ENCODE assay signal across 1 cellular context in genomic region chr15:42273099-42273899, GRCh38.
A peak's percentile ranks its signal among the peaks of the same experiment; 100 is the strongest.
TF ChIP-seq lines count a peak whose summit lies in the region.

TSS of gene GANC (plus strand) at chr15:42273201. CDS start at chr15:42274482, 1,281 bp downstream.
TSS of gene TMEM87A (minus strand) at chr15:42273433. CDS start at chr15:42273398, 35 bp downstream.

TF ChIP-seq in K562, 482 proteins besides CTCF, POLR2A, EP300 and RAD21 (continued from another document and continues in another):
- TF ChIP-seq USF1 (CRISPR knock-in tag; IDR thresholded peaks at IDR 0.05), result peak; percentile 17; the same call in 1 of the 2 replicates
- TF ChIP-seq ZFP36 (IDR thresholded peaks at IDR 0.05; ENCODE audit: low read depth, low read length, partially characterized antibody), result peak; percentile 81
- peak; percentile 41; the same call in 1 of the 2 replicates for TF ChIP-seq ZNF24 (IDR thresholded peaks at IDR 0.05)
- TF ChIP-seq FOXK2 (conservative IDR thresholded peaks at IDR 0.05 in 1 of 2, IDR thresholded peaks at IDR 0.05 in 1 of 2; ENCODE audit: low read depth in 2 of 2), result peak; percentile 67 to 76
- TF ChIP-seq NFATC3 (IDR thresholded peaks at IDR 0.05), result no peak
- no peak; the same call in 1 of the 2 replicates for TF ChIP-seq HDAC8 (tag; IDR thresholded peaks at IDR 0.05)
- no peak for TF ChIP-seq HDGF (IDR thresholded peaks at IDR 0.05)
- TF ChIP-seq RB1 (IDR thresholded peaks at IDR 0.05; ENCODE audit: low read depth), result peak; percentile 33; the same call in 1 of the 2 replicates
- TF ChIP-seq TARDBP (IDR thresholded peaks at IDR 0.05), result peak; percentile 78; the same call in 1 of the 2 replicates
- TF ChIP-seq CREM (IDR thresholded peaks at IDR 0.05; ENCODE audit: low read depth), result peak; percentile 69; the same call in 1 of the 2 replicates
- TF ChIP-seq MGA (IDR thresholded peaks at IDR 0.05), result peak; percentile 40; the same call in 1 of the 2 replicates
- no peak; a peak in 1 of 4 replicates for TF ChIP-seq SRF (CRISPR knock-in tag; IDR thresholded peaks at IDR 0.05)
- TF ChIP-seq CREB1 (IDR thresholded peaks at IDR 0.05), result peak; percentile 78; the same call in 1 of the 2 replicates
- TF ChIP-seq CREB1 (CRISPR knock-in tag; IDR thresholded peaks at IDR 0.05), result no peak; the same call in 1 of the 2 replicates
- TF ChIP-seq NCOR1 (IDR thresholded peaks at IDR 0.05), result peak; percentile 29; the same call in 1 of the 2 replicates
- TF ChIP-seq HMG20A (CRISPR knock-in tag; conservative IDR thresholded peaks at IDR 0.05), result no peak
- TF ChIP-seq E4F1 (CRISPR knock-in tag; IDR thresholded peaks at IDR 0.05; ENCODE audit: borderline replicate concordance), result no peak
- no peak for TF ChIP-seq XRCC3 (IDR thresholded peaks at IDR 0.05)
- no peak for TF ChIP-seq ZNF780A (CRISPR knock-in tag; IDR thresholded peaks at IDR 0.05)
- peak; percentile 43 for TF ChIP-seq SAP30 (IDR thresholded peaks at IDR 0.05; ENCODE audit: borderline replicate concordance, insufficient read depth, low read depth, low read length, poor library complexity, severe bottlenecking)
- TF ChIP-seq NFIC (IDR thresholded peaks at IDR 0.05), result 0 out of 2 replicates have a peak, but pooled peaks have one; percentile 60
- peak; percentile 91 for TF ChIP-seq ELF4 (CRISPR knock-in tag; IDR thresholded peaks at IDR 0.05)
- TF ChIP-seq CXXC5 (CRISPR knock-in tag; IDR thresholded peaks at IDR 0.05), result peak; percentile 84
- TF ChIP-seq TAF1 (IDR thresholded peaks at IDR 0.05; ENCODE audit: control insufficient read depth, extremely low read depth, insufficient read depth, low read length, severe bottlenecking), result peak; percentile 95
- no peak for TF ChIP-seq SMARCB1 (IDR thresholded peaks at IDR 0.05; ENCODE audit: insufficient read length, low read depth)
- no peak for TF ChIP-seq PURB (CRISPR knock-in tag; IDR thresholded peaks at IDR 0.05; ENCODE audit: low read depth)
- peak; percentile 66 to 73; a peak in 2 of 4 replicates for TF ChIP-seq SIN3A (IDR thresholded peaks at IDR 0.05; ENCODE audit: borderline replicate concordance in 2 of 2, control insufficient read depth in 1 of 2, low read depth in 2 of 2, low read length in 2 of 2)
- TF ChIP-seq ZNF511 (CRISPR knock-in tag; IDR thresholded peaks at IDR 0.05), result peak; percentile 26; the same call in 1 of the 2 replicates
- TF ChIP-seq BMI1 (IDR thresholded peaks at IDR 0.05; ENCODE audit: low read length), result no peak
- TF ChIP-seq PRDM10 (IDR thresholded peaks at IDR 0.05; ENCODE audit: partially characterized antibody), result peak; percentile 89
- peak in 1 of 2 experiments; percentile 80; a peak in 1 of 4 replicates for TF ChIP-seq TRIM24 (IDR thresholded peaks at IDR 0.05)
- TF ChIP-seq COPS2 (conservative IDR thresholded peaks at IDR 0.05), result no peak
- TF ChIP-seq ZZZ3 (IDR thresholded peaks at IDR 0.05), result peak; percentile 67; the same call in 1 of the 2 replicates
- TF ChIP-seq ZBTB7A (IDR thresholded peaks at IDR 0.05; ENCODE audit: borderline replicate concordance, control insufficient read depth, low read depth, low read length), result peak; percentile 69; the same call in 1 of the 2 replicates
- TF ChIP-seq SRSF3 (IDR thresholded peaks at IDR 0.05; ENCODE audit: insufficient read depth, low read length), result no peak
- no peak for TF ChIP-seq SAFB2 (IDR thresholded peaks at IDR 0.05; ENCODE audit: borderline replicate concordance, low read depth, low read length, severe bottlenecking)
- no peak for TF ChIP-seq ZNF766 (CRISPR knock-in tag; conservative IDR thresholded peaks at IDR 0.05)
- TF ChIP-seq SIN3B (IDR thresholded peaks at IDR 0.05; ENCODE audit: low read depth), result peak; percentile 87
- TF ChIP-seq KLF16 (IDR thresholded peaks at IDR 0.05), result peak; percentile 81
- no peak for TF ChIP-seq RFX5 (IDR thresholded peaks at IDR 0.05; ENCODE audit: low read depth, low read length)
